In the genomic region with DNA sequence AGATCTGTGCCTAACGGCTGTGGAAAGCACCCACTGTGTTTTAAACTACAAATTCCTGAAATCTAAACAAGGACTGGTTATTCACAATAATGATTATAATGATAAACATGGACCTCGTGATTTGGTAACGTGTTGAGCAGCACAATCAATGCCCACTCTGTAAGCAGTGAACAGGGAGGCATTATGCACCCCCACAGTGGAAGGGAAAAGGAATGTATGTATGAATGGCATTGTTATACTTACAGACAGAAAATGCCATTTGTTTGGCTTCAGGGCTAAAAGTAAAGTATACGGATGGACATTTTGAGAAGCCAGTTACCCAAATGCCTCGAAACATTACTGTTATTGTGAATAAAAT, we compare ENCODE assay signal across 17 cellular contexts.
DNase-seq lines count a peak whose midpoint lies in the region; ATAC-seq lines count a peak whose summit lies in the region.
"Had no signal": no experiment of that assay in that cellular context is flagged by ENCODE, and none has a peak within 500 bp of the region (broad histone marks: within the 10 kb centered on the region; RNA-seq: fewer than 3 reads in every experiment).

No MANE protein-coding gene starts in this region.

- H3K9me3 Mint-ChIP-seq in naive thymus-derived CD8-positive, alpha-beta T cell, result no peaks in the 10 kb centered on the region

- ATAC-seq in naive thymus-derived CD8-positive, alpha-beta T cell, result no peak
- ATAC-seq in HG03439 (IDR thresholded peaks at IDR 0.05; ENCODE audit: unreplicated experiment), result no peak

- no peaks in the 10 kb centered on the region for H3K36me3 Mint-ChIP-seq in naive thymus-derived CD8-positive, alpha-beta T cell

- peak in 8 of 14 donors; percentile 18 to 57 (median 36) for DNase-seq in C1 segment of cervical spinal cord (lab: John Stamatoyannopoulos, UW)
- peak in 26 of 61 donors; percentile 2 to 58 (median 21) for DNase-seq in caudate nucleus (lab: John Stamatoyannopoulos, UW)
- DNase-seq in head of caudate nucleus, result peak in 30 of 42 donors; percentile 14 to 84 (median 48)
- peak in 32 of 56 donors; percentile 7 to 76 (median 38) for DNase-seq in nucleus accumbens (lab: John Stamatoyannopoulos, UW)
- no peak for DNase-seq in stimulated activated CD8-positive, alpha-beta memory T cell treated with anti-CD3 and anti-CD28 coated beads, Interleukin-4, amount 100 ng/mL, for 48 hours
- no peak for DNase-seq in naive thymus-derived CD8-positive, alpha-beta T cell
- DNase-seq in CD1c-positive myeloid dendritic cell (ENCODE audit: extremely low spot score), result no peak
- DNase-seq: DMS 273 treated with DMSO at 0.1 percent for 48 hours, GF-D8, HFFc6, NCI-H1048, NCI-H1436 treated with DMSO at 0.1 percent for 48 hours, NCI-H2029 treated with DMSO at 0.1 percent for 48 hours, PC-9 had no signal

- intact Hi-C loops in head of caudate nucleus (cut with DNase I), result loop anchor here (10.0 kb wide), 1 partner anchor 115 kb away; no protein-coding TSS in a partner anchor

- H3K27me3 Mint-ChIP-seq in naive thymus-derived CD8-positive, alpha-beta T cell, result peaks cover 16 to 48% (median 20%) of the 10 kb centered on the region in 5 donors

- no peak overlapping the region for H3K4me3 Mint-ChIP-seq in naive thymus-derived CD8-positive, alpha-beta T cell
- H3K4me3 Mint-ChIP-seq: HFFc6 had no signal

- H3K4me1 Mint-ChIP-seq in naive thymus-derived CD8-positive, alpha-beta T cell, result peaks cover 0 to 2% (median 0%) of the 10 kb centered on the region in 4 donors

- peak overlapping the region; percentile 94 for H3K27ac ChIP-seq in caudate nucleus (ENCODE audit: low read depth, low read length)
- H3K27ac ChIP-seq: BLaER1, KMS-11, PC-9 had no signal

- POLR2A ChIA-PET in naive thymus-derived CD8-positive, alpha-beta T cell (lab: Charles Lee), result no interaction called here

- H3K27ac Mint-ChIP-seq in naive thymus-derived CD8-positive, alpha-beta T cell, result no peak overlapping the region
- H3K27ac Mint-ChIP-seq: HFFc6 had no signal

Comparison
In these comparisons a context has a peak if more than half of its experiments do, and no peak if none do; other contexts are left out.
1. DNase-seq: peak in C1 segment of cervical spinal cord (8 of 14), head of caudate nucleus (30 of 42) and nucleus accumbens (32 of 56); none in stimulated activated CD8-positive, alpha-beta memory T cell treated with anti-CD3 and anti-CD28 coated beads, Interleukin-4, amount 100 ng/mL, for 48 hours (single experiment), naive thymus-derived CD8-positive, alpha-beta T cell (0 of 10) and CD1c-positive myeloid dendritic cell (single experiment).